ENCODE assay signal across 13 cellular contexts in the genomic region with DNA sequence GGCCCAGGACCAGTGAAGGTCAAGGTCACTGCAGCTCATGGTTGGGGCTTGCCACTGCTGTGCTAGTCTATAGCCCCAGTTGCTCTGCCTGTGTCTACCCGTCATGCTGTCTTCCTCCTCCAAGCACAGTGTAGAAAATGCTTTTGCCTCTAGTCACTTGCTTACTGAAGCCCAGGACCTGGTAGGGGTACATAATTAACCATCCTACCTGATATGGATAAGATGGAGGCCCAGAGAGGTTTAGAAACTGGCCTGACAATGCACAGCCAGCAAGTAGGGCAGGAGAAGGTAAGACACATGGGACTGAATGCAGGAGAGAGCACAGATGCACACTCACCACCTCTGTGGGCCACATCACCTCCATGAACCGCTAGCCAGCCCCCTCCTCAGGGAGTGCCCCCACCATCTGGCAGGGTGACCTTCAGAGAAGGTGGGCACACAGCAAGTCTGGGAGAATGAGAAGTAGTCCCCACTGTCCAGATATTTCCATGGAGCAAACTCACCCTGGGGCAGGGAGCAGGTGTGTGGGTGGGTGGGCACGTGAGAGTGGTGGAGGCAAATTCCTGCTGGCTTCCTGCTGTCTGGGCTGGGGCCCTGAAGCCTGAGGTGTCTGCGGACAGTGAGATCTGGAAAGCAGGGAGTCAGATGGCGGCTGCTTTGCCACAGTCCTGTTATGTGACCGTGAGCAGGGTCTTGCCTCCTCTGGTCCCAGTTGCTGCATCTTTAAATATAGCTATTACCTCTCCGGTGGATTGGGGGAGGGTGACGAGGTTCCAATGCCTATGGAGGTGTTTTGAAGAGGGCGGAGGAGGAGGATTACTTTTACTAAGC. TPM values are rescaled to one million over a fixed set of nuclear protein-coding genes. Genes with fewer than 3 reads are reported as not detected.
A peak's percentile ranks its signal among the peaks of the same experiment; 100 is the strongest.
DNase-seq lines count a peak whose midpoint lies in the region; ATAC-seq and TF ChIP-seq lines count a peak whose summit lies in the region.
"Had no signal": no experiment of that assay in that cellular context is flagged by ENCODE, and none has a peak within 500 bp of the region (broad histone marks: within the 10 kb centered on the region; RNA-seq: fewer than 3 reads in every experiment).

No MANE protein-coding gene starts in this region.

- no peak for ATAC-seq in naive thymus-derived CD8-positive, alpha-beta T cell
- ATAC-seq: HCT116 had no signal

- peak overlapping the region in 1 of 10 donors; percentile 64 for H3K27ac Mint-ChIP-seq in naive thymus-derived CD8-positive, alpha-beta T cell
- H3K27ac Mint-ChIP-seq: activated CD4-positive, alpha-beta T cell treated with anti-CD3 and anti-CD28 coated beads, Interleukin-2, amount 10 ng/mL, durations not matched to agents 7 days and 5 days; progenitor cell of endocrine pancreas had no signal

- intact Hi-C loops in tibial artery (cut with DNase I; ENCODE audit: low total_unique reads), result loop anchor here (2.0 kb wide), 1 partner anchor 69 kb away; no protein-coding TSS in a partner anchor

- H3K9me3 ChIP-seq in OCI-LY3 (ENCODE audit: insufficient read depth, low read length) (no peaks in the 10 kb centered on the region), endocrine pancreas (ENCODE audit: control insufficient read depth, low read length) (no peaks in the 10 kb centered on the region), mucosa of stomach (ENCODE audit: control insufficient read depth, low read length) (no peaks in the 10 kb centered on the region), tibial artery (no peaks in the 10 kb centered on the region)

- no peaks in the 10 kb centered on the region for H3K36me3 Mint-ChIP-seq in naive thymus-derived CD8-positive, alpha-beta T cell

- H3K4me3 ChIP-seq in OCI-LY3 (ENCODE audit: low read length) (peak overlapping the region; percentile 75), endocrine pancreas (ENCODE audit: control insufficient read depth, insufficient read depth, low read length) (no peak overlapping the region), mucosa of stomach (ENCODE audit: low read length) (no peak overlapping the region), tibial artery (peak overlapping the region; percentile 65 to 78)

- peak overlapping the region; percentile 90 for H3K4me2 ChIP-seq in OCI-LY3 (ENCODE audit: low read length)

- H3K4me1 ChIP-seq in OCI-LY3 (ENCODE audit: low read length) (peaks cover 74% of the 10 kb centered on the region), endocrine pancreas (ENCODE audit: control insufficient read depth, insufficient read depth, low read length) (peaks cover 5% of the 10 kb centered on the region), mucosa of stomach (ENCODE audit: control insufficient read depth, insufficient read depth, low read length) (peaks cover 23% of the 10 kb centered on the region), tibial artery (peaks cover 0 to 57% (median 54%) of the 10 kb centered on the region in 4 donors)

- H3K27me3 ChIP-seq in OCI-LY3 (ENCODE audit: low read depth, low read length), result no peaks in the 10 kb centered on the region
- no peaks in the 10 kb centered on the region for H3K27me3 ChIP-seq in endocrine pancreas (ENCODE audit: control insufficient read depth, insufficient read depth, low read length)
- no peaks in the 10 kb centered on the region for H3K27me3 ChIP-seq in mucosa of stomach (ENCODE audit: control insufficient read depth, insufficient read depth, low read length)
- H3K27me3 ChIP-seq in tibial artery, result no peaks in the 10 kb centered on the region

- H3K9me3 Mint-ChIP-seq in naive thymus-derived CD8-positive, alpha-beta T cell, result no peaks in the 10 kb centered on the region
- H3K9me3 Mint-ChIP-seq: activated CD4-positive, alpha-beta T cell treated with anti-CD3 and anti-CD28 coated beads, Interleukin-2, amount 10 ng/mL, durations not matched to agents 7 days and 5 days had no signal

- no peaks in the 10 kb centered on the region for H3K36me3 ChIP-seq in OCI-LY3 (replicated peaks; ENCODE audit: low read depth, low read length)
- no peaks in the 10 kb centered on the region for H3K36me3 ChIP-seq in endocrine pancreas (ENCODE audit: control insufficient read depth, insufficient read depth, low read length)
- H3K36me3 ChIP-seq in mucosa of stomach (ENCODE audit: control insufficient read depth, insufficient read depth, low read length), result no peaks in the 10 kb centered on the region
- peaks cover 0 to 1% (median 0%) of the 10 kb centered on the region in 3 donors for H3K36me3 ChIP-seq in tibial artery

- no peaks in the 10 kb centered on the region for H3K27me3 Mint-ChIP-seq in naive thymus-derived CD8-positive, alpha-beta T cell
- H3K27me3 Mint-ChIP-seq: progenitor cell of endocrine pancreas had no signal

- DNase-seq in tibial artery, result no peak
- no peak for DNase-seq in EL
- no peak for DNase-seq in NCI-H1930 (lab: John Stamatoyannopoulos, UW)
- no peak for DNase-seq in naive thymus-derived CD8-positive, alpha-beta T cell
- DNase-seq: activated CD4-positive, alpha-beta T cell treated with anti-CD3 and anti-CD28 coated beads, Interleukin-2, amount 10 ng/mL, durations not matched to agents 7 days and 5 days; amniotic stem cell; SHP77 had no signal

- POLR2A ChIA-PET in naive thymus-derived CD8-positive, alpha-beta T cell (lab: Charles Lee), result no interaction called here

- H3K27ac ChIP-seq in OCI-LY3 (ENCODE audit: low read length), result peak overlapping the region; percentile 48
- peak overlapping the region; percentile 90 to 96 for H3K27ac ChIP-seq in tibial artery

- H4K20me1 ChIP-seq in OCI-LY3 (ENCODE audit: insufficient read depth, low read length), result no peaks in the 10 kb centered on the region

- peaks cover 25% of the 10 kb centered on the region for H3K79me2 ChIP-seq in OCI-LY3 (ENCODE audit: low read length)

- H3K4me1 Mint-ChIP-seq in naive thymus-derived CD8-positive, alpha-beta T cell, result peaks cover 0 to 8% (median 3%) of the 10 kb centered on the region in 4 donors

- no peak for TF ChIP-seq CTCF in OCI-LY3 (IDR thresholded peaks at IDR 0.05; ENCODE audit: low read depth, low read length)
- TF ChIP-seq CTCF in tibial artery (IDR thresholded peaks at IDR 0.05), result no peak

- H2AFZ ChIP-seq in OCI-LY3 (ENCODE audit: low read depth, low read length), result 0 out of 2 replicates have a peak overlapping the region, but pooled peaks have one; percentile 4

- no peak overlapping the region for H3K4me3 Mint-ChIP-seq in naive thymus-derived CD8-positive, alpha-beta T cell
- H3K4me3 Mint-ChIP-seq: activated CD4-positive, alpha-beta T cell treated with anti-CD3 and anti-CD28 coated beads, Interleukin-2, amount 10 ng/mL, durations not matched to agents 7 days and 5 days had no signal

- H3K9ac ChIP-seq in OCI-LY3 (ENCODE audit: low read length) (peak overlapping the region; percentile 70), endocrine pancreas (ENCODE audit: control insufficient read depth, insufficient read depth, low read length) (peak overlapping the region; percentile 15), mucosa of stomach (ENCODE audit: low read length) (peak overlapping the region; percentile 74)

RNA-seq across cellular contexts. Expression of a gene that starts 1.0 kb away (rescaled TPM):
- total RNA-seq in naive thymus-derived CD8-positive, alpha-beta T cell, result not detected
- not detected for polyA plus RNA-seq in naive thymus-derived CD8-positive, alpha-beta T cell
- total RNA-seq: activated CD4-positive, alpha-beta T cell treated with anti-CD3 and anti-CD28 coated beads, Interleukin-2, amount 10 ng/mL, durations not matched to agents 7 days and 5 days had no signal

RNA-seq across cellular contexts. Expression of a gene that starts 14.7 kb away (rescaled TPM):
- 1 to 10 TPM; 6.5 TPM for total RNA-seq in naive thymus-derived CD8-positive, alpha-beta T cell
- polyA plus RNA-seq in naive thymus-derived CD8-positive, alpha-beta T cell, result not detected
- total RNA-seq: frontal cortex, progenitor cell of endocrine pancreas had no signal

RNA-seq across cellular contexts. Expression of a gene that starts 31.2 kb away (rescaled TPM):
- total RNA-seq in naive thymus-derived CD8-positive, alpha-beta T cell, result not detected
- polyA plus RNA-seq in naive thymus-derived CD8-positive, alpha-beta T cell, result not detected
- total RNA-seq: frontal cortex, progenitor cell of endocrine pancreas had no signal

Comparison
In these comparisons a context has a peak if more than half of its experiments do, and no peak if none do; other contexts are left out.
1. H3K4me3 ChIP-seq: peak in OCI-LY3 (single experiment) and tibial artery (2 of 2); none in endocrine pancreas (single experiment) and mucosa of stomach (single experiment).
2. H3K9ac ChIP-seq: peak in every context shown above with its lines; median percentile 74 in mucosa of stomach; 70 in OCI-LY3; 15 in endocrine pancreas.